8 cellular contexts compared by ENCODE assay signal in the genomic region with DNA sequence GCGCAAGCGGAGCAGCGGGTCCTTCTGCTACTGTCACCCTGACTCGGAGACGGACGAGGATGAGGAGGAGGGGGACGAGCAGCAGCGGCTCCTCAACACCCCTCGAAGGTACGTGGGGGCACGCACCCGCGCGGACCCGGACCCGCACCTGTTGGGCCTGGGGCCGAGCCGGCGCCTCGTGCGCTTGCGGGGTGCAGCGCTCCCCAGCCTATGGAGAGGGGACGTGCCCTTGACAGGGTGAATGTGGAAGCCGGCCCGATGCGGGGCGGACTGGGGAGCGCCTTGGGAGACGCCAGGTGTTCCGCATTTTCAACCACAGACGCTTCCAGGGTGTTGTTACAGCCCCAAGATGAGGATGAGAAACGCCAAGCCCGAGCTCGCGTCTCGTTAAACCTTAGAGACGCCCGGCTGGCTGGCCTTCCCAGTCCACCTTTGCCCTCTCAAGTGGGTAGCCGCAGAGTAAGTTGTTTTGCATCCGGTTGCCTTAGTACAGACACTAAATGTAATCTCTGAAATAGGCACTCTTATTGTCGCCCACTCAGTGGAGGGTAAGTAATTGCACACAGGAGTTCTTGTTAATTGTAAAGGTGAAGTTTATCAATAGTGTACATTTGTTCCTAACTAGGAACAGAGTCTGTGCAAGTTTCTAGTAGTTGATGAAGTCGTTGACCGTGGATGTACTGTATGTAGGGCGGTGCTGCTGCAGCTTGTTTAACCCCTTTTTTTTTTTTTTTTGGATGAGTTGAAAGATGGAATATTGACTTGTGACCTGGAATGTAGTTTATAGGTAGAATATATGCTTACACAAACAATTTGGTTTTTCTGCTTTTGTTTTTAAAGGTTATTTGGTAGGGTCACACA. TPM values are rescaled to one million over a fixed set of nuclear protein-coding genes. Genes with fewer than 3 reads are reported as not detected.
DNase-seq lines count a peak whose midpoint lies in the region; ATAC-seq, FAIRE-seq and TF ChIP-seq lines count a peak whose summit lies in the region.

No MANE protein-coding gene starts in this region.

- H3K27me3 Mint-ChIP-seq in T-helper 1 cell treated with Interleukin-12 subunit alpha and Interleukin-12 subunit beta and Interleukin-4 antibody, amounts not matched to agents 30 μg/mL and 1 μg/mL, for 36 hours (ENCODE audit: low read depth): no peaks in the 10 kb centered on the region
- H3K27me3 Mint-ChIP-seq in brain (peaks cover 9% of the 10 kb centered on the region), immature natural killer cell (ENCODE audit: low read depth in 3 of 3) (peaks cover 8 to 16% (median 8%) of the 10 kb centered on the region in 3 donors)

- peaks cover 50% of the 10 kb centered on the region for H3K4me1 Mint-ChIP-seq in T-helper 1 cell treated with Interleukin-12 subunit alpha and Interleukin-12 subunit beta and Interleukin-4 antibody, amounts not matched to agents 30 μg/mL and 1 μg/mL, for 36 hours (ENCODE audit: low read depth)
- H3K4me1 Mint-ChIP-seq in brain (peaks cover 62% of the 10 kb centered on the region), immature natural killer cell (peaks cover 52 to 62% of the 10 kb centered on the region in 2 donors)

- H3K36me3 Mint-ChIP-seq in T-helper 1 cell treated with Interleukin-12 subunit alpha and Interleukin-12 subunit beta and Interleukin-4 antibody, amounts not matched to agents 30 μg/mL and 1 μg/mL, for 36 hours (ENCODE audit: low read depth): peaks cover 19% of the 10 kb centered on the region
- peaks cover 26% of the 10 kb centered on the region for H3K36me3 Mint-ChIP-seq in brain
- no peaks in the 10 kb centered on the region for H3K36me3 Mint-ChIP-seq in immature natural killer cell

- peak overlapping the region; percentile 90 for H3K4me3 Mint-ChIP-seq in T-helper 1 cell treated with Interleukin-12 subunit alpha and Interleukin-12 subunit beta and Interleukin-4 antibody, amounts not matched to agents 30 μg/mL and 1 μg/mL, for 36 hours
- H3K4me3 Mint-ChIP-seq in brain (peak overlapping the region; percentile 90 to 97 (median 91)), immature natural killer cell (peak overlapping the region; percentile 89 to 95 (median 93))

- H3K9me3 Mint-ChIP-seq in T-helper 1 cell treated with Interleukin-12 subunit alpha and Interleukin-12 subunit beta and Interleukin-4 antibody, amounts not matched to agents 30 μg/mL and 1 μg/mL, for 36 hours: no peaks in the 10 kb centered on the region
- H3K9me3 Mint-ChIP-seq in brain (no peaks in the 10 kb centered on the region), immature natural killer cell (no peaks in the 10 kb centered on the region)

- peak; percentile 23 for FAIRE-seq in HTR-8/SVneo (lab: Jason Lieb, UNC)

- no peak for TF ChIP-seq CTCF in brain (conservative IDR thresholded peaks at IDR 0.05)

- ATAC-seq in GM21423 (IDR thresholded peaks at IDR 0.05; ENCODE audit: unreplicated experiment): peak; percentile 25

- DNase-seq in COR-L47 (lab: John Stamatoyannopoulos, UW) (peak; percentile 3), HTR-8/SVneo (ENCODE audit: insufficient read length, low spot score) (peak; percentile 40), immature natural killer cell (peak; percentile 62 to 67 (median 66)), globus pallidus (ENCODE audit: low spot score) (no peak)
- DNase-seq in stimulated activated CD4-positive, alpha-beta T cell treated with anti-CD3 and anti-CD28 coated beads, Interleukin-12 subunit alpha, Interleukin-12 subunit beta, amount 100 ng/mL, for 48 hours (ENCODE audit: low read depth in 2 of 3, low spot score in 1 of 3): peak; percentile 10 to 14 (median 12)

- H3K27ac Mint-ChIP-seq in T-helper 1 cell treated with Interleukin-12 subunit alpha and Interleukin-12 subunit beta and Interleukin-4 antibody, amounts not matched to agents 30 μg/mL and 1 μg/mL, for 36 hours: peak overlapping the region; percentile 67
- H3K27ac Mint-ChIP-seq in brain (peak overlapping the region; percentile 17 to 98 (median 95)), immature natural killer cell (peak overlapping the region; percentile 82 to 97 (median 96))

RNA-seq across cellular contexts. Expression of a gene that starts 0.8 kb away (rescaled TPM):
- polyA plus RNA-seq in brain (ENCODE audit: insufficient read depth, low read depth, low replicate concordance) (7.9 TPM), immature natural killer cell (10 to 100 TPM; 38.4 to 52.9 (median 38.9) TPM)
